25 cellular contexts compared by ENCODE assay signal in genomic region chr12:68532887-68533248, GRCh38.
DNase-seq lines count a peak whose midpoint lies in the region; ATAC-seq and TF ChIP-seq lines count a peak whose summit lies in the region.
"Had no signal": no experiment of that assay in that cellular context is flagged by ENCODE, and none has a peak within 500 bp of the region (broad histone marks: within the 10 kb centered on the region; RNA-seq: fewer than 3 reads in every experiment).

No MANE protein-coding gene starts in this region.

- CTCF ChIA-PET in naive thymus-derived CD4-positive, alpha-beta T cell (lab: Charles Lee), result no interaction called here
- CTCF ChIA-PET in SK-N-SH (lab: Yijun Ruan, JAX), result no interaction called here

- no peak overlapping the region for H3K4me3 Mint-ChIP-seq in activated naive CD4-positive, alpha-beta T cell treated with anti-CD3 and anti-CD28 coated beads, Interleukin-2, amount 50 U/mL, for 24 hours
- peak overlapping the region in 3 of 10 donors; percentile 1 to 30 (median 21) for H3K4me3 Mint-ChIP-seq in naive thymus-derived CD4-positive, alpha-beta T cell
- H3K4me3 Mint-ChIP-seq: activated T-cell treated with anti-CD3 and anti-CD28 coated beads, Interleukin-2, amount 50 U/mL, for 4 hours; central memory CD8-positive, alpha-beta T cell; memory B cell had no signal

- no peaks in the 10 kb centered on the region for H3K9me3 ChIP-seq in OCI-LY1 (ENCODE audit: low read length)
- H3K9me3 ChIP-seq in naive thymus-derived CD4-positive, alpha-beta T cell (ENCODE audit: control insufficient read depth in 2 of 3, low read length in 3 of 3), result no peaks in the 10 kb centered on the region
- no peaks in the 10 kb centered on the region for H3K9me3 ChIP-seq in subcutaneous abdominal adipose tissue (ENCODE audit: control insufficient read depth in 5 of 5, low read length in 5 of 5)
- H3K9me3 ChIP-seq in SK-N-SH, result no peaks in the 10 kb centered on the region
- H3K9me3 ChIP-seq in colonic mucosa, result no peaks in the 10 kb centered on the region
- H3K9me3 ChIP-seq: transverse colon had no signal

- 73% methylated on average over 2 of the region's 2 CpGs for WGBS in SK-N-SH (ENCODE audit: low lambda C conversion rate)

- H3K36me3 ChIP-seq in OCI-LY1 (ENCODE audit: insufficient read depth, low read length), result no peaks in the 10 kb centered on the region
- no peaks in the 10 kb centered on the region for H3K36me3 ChIP-seq in naive thymus-derived CD4-positive, alpha-beta T cell (ENCODE audit: control insufficient read depth in 2 of 3, insufficient read depth in 3 of 3, low read length in 3 of 3)
- no peaks in the 10 kb centered on the region for H3K36me3 ChIP-seq in subcutaneous abdominal adipose tissue (ENCODE audit: control insufficient read depth in 5 of 5, insufficient read depth in 5 of 5, low read length in 5 of 5)
- no peaks in the 10 kb centered on the region for H3K36me3 ChIP-seq in SK-N-SH (replicated peaks in 1 of 2; ENCODE audit: control insufficient read depth in 1 of 2, insufficient read depth in 2 of 2, low read length in 1 of 2)
- no peaks in the 10 kb centered on the region for H3K36me3 ChIP-seq in colonic mucosa
- H3K36me3 ChIP-seq: BLaER1, transverse colon had no signal

- no peaks in the 10 kb centered on the region for H3K36me3 Mint-ChIP-seq in activated naive CD4-positive, alpha-beta T cell treated with anti-CD3 and anti-CD28 coated beads, Interleukin-2, amount 50 U/mL, for 24 hours
- peaks cover 0 to 5% (median 0%) of the 10 kb centered on the region in 5 donors for H3K36me3 Mint-ChIP-seq in naive thymus-derived CD4-positive, alpha-beta T cell
- H3K36me3 Mint-ChIP-seq: memory B cell had no signal

- peak overlapping the region; percentile 32 for H3K27ac Mint-ChIP-seq in activated naive CD4-positive, alpha-beta T cell treated with anti-CD3 and anti-CD28 coated beads, Interleukin-2, amount 50 U/mL, for 24 hours
- H3K27ac Mint-ChIP-seq in naive thymus-derived CD4-positive, alpha-beta T cell, result peak overlapping the region in 8 of 9 donors; percentile 7 to 85 (median 54)
- H3K27ac Mint-ChIP-seq: memory B cell had no signal

- POLR2A ChIA-PET in naive thymus-derived CD4-positive, alpha-beta T cell (lab: Charles Lee), result no interaction called here
- POLR2A ChIA-PET in SK-N-SH (lab: Yijun Ruan, JAX), result no interaction called here

- no peak overlapping the region for H3K4me2 ChIP-seq in OCI-LY1 (ENCODE audit: low read length)
- no peak overlapping the region for H3K4me2 ChIP-seq in SK-N-SH
- H3K4me2 ChIP-seq: BLaER1 had no signal

- H3K9me3 Mint-ChIP-seq in activated naive CD4-positive, alpha-beta T cell treated with anti-CD3 and anti-CD28 coated beads, Interleukin-2, amount 50 U/mL, for 24 hours, result no peaks in the 10 kb centered on the region
- H3K9me3 Mint-ChIP-seq in naive thymus-derived CD4-positive, alpha-beta T cell, result peaks cover 0 to 4% (median 0%) of the 10 kb centered on the region in 11 donors
- H3K9me3 Mint-ChIP-seq: activated T-cell treated with anti-CD3 and anti-CD28 coated beads, Interleukin-2, amount 50 U/mL, for 4 hours; central memory CD8-positive, alpha-beta T cell; memory B cell had no signal

- no peak for TF ChIP-seq CTCF in OCI-LY1 (IDR thresholded peaks at IDR 0.05; ENCODE audit: low read length)
- no peak for TF ChIP-seq CTCF in SK-N-SH (IDR thresholded peaks at IDR 0.05)
- TF ChIP-seq CTCF in colonic mucosa (IDR thresholded peaks at IDR 0.05), result no peak

- no peaks in the 10 kb centered on the region for H3K79me2 ChIP-seq in OCI-LY1 (ENCODE audit: insufficient read depth, low read length)
- no peaks in the 10 kb centered on the region for H3K79me2 ChIP-seq in SK-N-SH (ENCODE audit: insufficient read depth)

- no peak overlapping the region for H3K9ac ChIP-seq in OCI-LY1 (ENCODE audit: low read length)
- no peak overlapping the region for H3K9ac ChIP-seq in subcutaneous abdominal adipose tissue (ENCODE audit: low read length in 5 of 5)
- H3K9ac ChIP-seq in SK-N-SH, result no peak overlapping the region
- no peak overlapping the region for H3K9ac ChIP-seq in colonic mucosa (ENCODE audit: low read depth in 2 of 2, low read length in 2 of 2)
- H3K9ac ChIP-seq: BLaER1 had no signal

- no peak for ATAC-seq in naive thymus-derived CD4-positive, alpha-beta T cell
- ATAC-seq: activated T-cell treated with anti-CD3 and anti-CD28 coated beads, Interleukin-2, amount 50 U/mL, for 4 hours had no signal

- H3K4me1 Mint-ChIP-seq in activated naive CD4-positive, alpha-beta T cell treated with anti-CD3 and anti-CD28 coated beads, Interleukin-2, amount 50 U/mL, for 24 hours, result peaks cover 38% of the 10 kb centered on the region
- H3K4me1 Mint-ChIP-seq in naive thymus-derived CD4-positive, alpha-beta T cell, result peaks cover 15 to 65% (median 37%) of the 10 kb centered on the region in 7 donors
- H3K4me1 Mint-ChIP-seq: memory B cell had no signal

- 0 out of 2 replicates have a peak overlapping the region, but pooled peaks have one; percentile 37 for H2AFZ ChIP-seq in OCI-LY1 (ENCODE audit: low read length)
- no peak overlapping the region; the same call in 1 of the 2 replicates for H2AFZ ChIP-seq in SK-N-SH (ENCODE audit: low read depth)

- no peak for TF ChIP-seq RAD21 in SK-N-SH (IDR thresholded peaks at IDR 0.05; ENCODE audit: low read length)

- no peak for TF ChIP-seq EP300 in SK-N-SH (IDR thresholded peaks at IDR 0.05; ENCODE audit: borderline replicate concordance in 1 of 2, low read depth in 1 of 2, low read length in 1 of 2)

- intact Hi-C loops in naive thymus-derived CD4-positive, alpha-beta T cell (cut with micrococcal nuclease), result loop anchor here in 1 of 2 donors (10.0 kb wide), 1 partner anchor 48 kb away; no protein-coding TSS in a partner anchor
- intact Hi-C loops in colonic mucosa (cut with DNase I), result no loop called here

- H3K4me1 ChIP-seq in OCI-LY1 (ENCODE audit: insufficient read depth, low read length, severe bottlenecking) (no peaks in the 10 kb centered on the region), subcutaneous abdominal adipose tissue (ENCODE audit: control insufficient read depth in 5 of 5, insufficient read depth in 5 of 5, low read length in 5 of 5) (peaks cover 3 to 20% (median 17%) of the 10 kb centered on the region in 5 donors), SK-N-SH (ENCODE audit: control insufficient read depth in 1 of 2, insufficient read depth in 2 of 2, low read depth in 1 of 2, low read length in 1 of 2) (0 out of 4 replicates have a peak, but pooled peaks cover 0 to 8% of the 10 kb centered on the region in 2 experiments), colonic mucosa (no peaks in the 10 kb centered on the region)
- peaks cover 15 to 25% of the 10 kb centered on the region in 2 donors for H3K4me1 ChIP-seq in naive thymus-derived CD4-positive, alpha-beta T cell (ENCODE audit: control insufficient read depth in 2 of 2, insufficient read depth in 2 of 2, low read length in 2 of 2)
- H3K4me1 ChIP-seq: BLaER1 had no signal

- H4K20me1 ChIP-seq in OCI-LY1 (ENCODE audit: insufficient read depth, low read length), result no peaks in the 10 kb centered on the region
- no peaks in the 10 kb centered on the region for H4K20me1 ChIP-seq in SK-N-SH (ENCODE audit: insufficient read depth)
- H4K20me1 ChIP-seq: BLaER1 had no signal

- no peaks in the 10 kb centered on the region for H3F3A ChIP-seq in OCI-LY1 (ENCODE audit: insufficient read depth, low read length)
- peaks cover 20% of the 10 kb centered on the region for H3F3A ChIP-seq in SK-N-SH (replicated peaks; ENCODE audit: insufficient read depth)

- no peaks in the 10 kb centered on the region for H3K27me3 Mint-ChIP-seq in activated naive CD4-positive, alpha-beta T cell treated with anti-CD3 and anti-CD28 coated beads, Interleukin-2, amount 50 U/mL, for 24 hours
- H3K27me3 Mint-ChIP-seq in naive thymus-derived CD4-positive, alpha-beta T cell, result peaks cover 0 to 4% (median 0%) of the 10 kb centered on the region in 5 donors
- H3K27me3 Mint-ChIP-seq: central memory CD8-positive, alpha-beta T cell; memory B cell had no signal

- H3K4me3 ChIP-seq in OCI-LY1 (ENCODE audit: low read depth, low read length, poor library complexity, severe bottlenecking), result no peak overlapping the region
- no peak overlapping the region for H3K4me3 ChIP-seq in naive thymus-derived CD4-positive, alpha-beta T cell (ENCODE audit: low read length)
- no peak overlapping the region for H3K4me3 ChIP-seq in subcutaneous abdominal adipose tissue (ENCODE audit: low read depth in 1 of 5, low read length in 5 of 5)
- H3K4me3 ChIP-seq in SK-N-SH (ENCODE audit: low read depth in 2 of 2, low read length in 1 of 2), result no peak overlapping the region
- H3K4me3 ChIP-seq in colonic mucosa, result no peak overlapping the region
- H3K4me3 ChIP-seq: BLaER1, transverse colon had no signal

- H3K27ac ChIP-seq in OCI-LY1 (ENCODE audit: low read depth, low read length, poor library complexity, severe bottlenecking) (no peak overlapping the region), subcutaneous abdominal adipose tissue (ENCODE audit: low read depth, low read length) (peak overlapping the region; percentile 67), SK-N-SH (ENCODE audit: low read depth in 2 of 2, low read length in 1 of 2) (peak overlapping the region in 1 of 2 experiments; percentile 84; a peak in 1 of 4 replicates), colonic mucosa (no peak overlapping the region)
- no peak overlapping the region for H3K27ac ChIP-seq in naive thymus-derived CD4-positive, alpha-beta T cell (ENCODE audit: low read depth, low read length)
- H3K27ac ChIP-seq: BLaER1 had no signal

- no peak for DNase-seq in activated naive CD4-positive, alpha-beta T cell treated with Interleukin-2 at 50 U/mL for 16 hours
- no peak for DNase-seq in naive thymus-derived CD4-positive, alpha-beta T cell
- no peak for DNase-seq in SK-N-SH
- DNase-seq in colonic mucosa, result no peak
- no peak for DNase-seq in 8988T
- DNase-seq: ACHN; activated naive CD4-positive, alpha-beta T cell treated with anti-CD3 and anti-CD28 coated beads, Interleukin-2, amount 50 U/mL, for 16 hours; activated T-cell treated with anti-CD3 and anti-CD28 coated beads, Interleukin-2, amount 50 U/mL, for 4 hours; Calu3; glutamatergic neuron; HCEC 1CT; NCI-H187; NCI-H526 treated with DMSO at 0.1 percent for 48 hours; occipital lobe; RPMI8226; stimulated activated CD4-positive, alpha-beta T cell treated with anti-CD3 and anti-CD28 coated beads, Interleukin-4, amount 100 ng/mL, for 24 hours; stimulated activated naive CD4-positive, alpha-beta T cell; T-helper 2 cell; transverse colon had no signal

- no peaks in the 10 kb centered on the region for H3K9me2 ChIP-seq in OCI-LY1 (ENCODE audit: low read depth, low read length)
- no peaks in the 10 kb centered on the region for H3K9me2 ChIP-seq in SK-N-SH

- H3K27me3 ChIP-seq in OCI-LY1 (ENCODE audit: insufficient read depth, low read length) (no peaks in the 10 kb centered on the region), subcutaneous abdominal adipose tissue (ENCODE audit: control insufficient read depth in 5 of 5, insufficient read depth in 4 of 5, low read length in 5 of 5) (no peaks in the 10 kb centered on the region), SK-N-SH (ENCODE audit: insufficient read depth) (no peaks in the 10 kb centered on the region), colonic mucosa (no peaks in the 10 kb centered on the region)
- H3K27me3 ChIP-seq in naive thymus-derived CD4-positive, alpha-beta T cell (ENCODE audit: control insufficient read depth in 2 of 2, insufficient read depth in 2 of 2, low read length in 2 of 2), result no peaks in the 10 kb centered on the region
- H3K27me3 ChIP-seq: BLaER1, transverse colon had no signal

TF ChIP-seq in SK-N-SH, 30 proteins besides CTCF, POLR2A, EP300 and RAD21 (continues in another document):
- TF ChIP-seq GABPA (IDR thresholded peaks at IDR 0.05; ENCODE audit: low read depth), result no peak
